ENCODE assay signal across 10 cellular contexts in the genomic region with DNA sequence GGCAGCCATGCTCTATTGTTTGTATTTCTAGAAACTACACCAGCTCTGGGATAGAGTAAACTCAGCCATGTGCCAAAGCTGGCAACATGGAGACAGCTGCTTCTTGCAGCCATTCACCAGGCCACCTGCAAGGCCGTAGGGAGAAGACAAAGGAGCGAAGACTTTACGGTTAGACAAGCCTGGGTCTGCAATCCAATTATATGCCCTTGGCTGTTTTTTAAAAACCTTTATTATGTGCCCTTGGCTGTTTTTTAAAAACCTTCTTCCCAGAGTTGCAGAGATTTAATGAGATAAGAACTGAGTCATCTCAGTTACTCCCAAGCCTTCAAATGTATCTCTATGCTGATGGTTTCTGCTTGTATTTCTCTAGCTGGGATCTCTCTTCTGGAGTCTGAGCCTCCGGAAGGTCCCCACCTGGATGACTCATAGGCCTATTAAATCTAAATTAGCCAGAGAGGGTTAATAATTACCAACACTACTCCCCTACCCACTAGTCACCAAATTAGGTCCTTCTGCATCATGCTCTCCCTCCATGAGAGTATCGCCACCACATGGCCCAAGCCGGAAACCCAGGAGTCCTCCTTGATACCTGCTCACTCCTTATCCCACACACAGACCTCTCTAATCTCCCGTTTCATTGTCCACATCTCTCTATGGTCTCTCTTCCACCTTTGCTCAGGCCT. TPM values are rescaled to one million over a fixed set of nuclear protein-coding genes. Genes with fewer than 3 reads are reported as not detected.
DNase-seq lines count a peak whose midpoint lies in the region; ATAC-seq, FAIRE-seq and TF ChIP-seq lines count a peak whose summit lies in the region.
"Had no signal": no experiment of that assay in that cellular context is flagged by ENCODE, and none has a peak within 500 bp of the region (broad histone marks: within the 10 kb centered on the region; RNA-seq: fewer than 3 reads in every experiment).

No MANE protein-coding gene starts in this region.

- no peak overlapping the region for H3K4me2 ChIP-seq in neural progenitor cell

- H4K20me1 ChIP-seq in neural progenitor cell (ENCODE audit: low read depth): no peaks in the 10 kb centered on the region

- H3K36me3 ChIP-seq in bronchial epithelial cell (ENCODE audit: control insufficient read depth, insufficient read depth, low read length): no peaks in the 10 kb centered on the region
- H3K36me3 ChIP-seq in neural progenitor cell: no peaks in the 10 kb centered on the region
- H3K36me3 ChIP-seq in psoas muscle (ENCODE audit: insufficient read depth in 1 of 2, low read depth in 1 of 2): no peaks in the 10 kb centered on the region
- H3K36me3 ChIP-seq: HAP-1 had no signal

- H3K9me3 ChIP-seq in neural progenitor cell (ENCODE audit: low read depth) (no peaks in the 10 kb centered on the region), psoas muscle (no peaks in the 10 kb centered on the region)
- H3K9me3 ChIP-seq: HAP-1 had no signal

- ATAC-seq in HG03354 (IDR thresholded peaks at IDR 0.05; ENCODE audit: poor library complexity, severe bottlenecking, unreplicated experiment) (peak; percentile 63), GM21737 (IDR thresholded peaks at IDR 0.05; ENCODE audit: unreplicated experiment) (no peak), psoas muscle (no peak)

- WGBS in psoas muscle, 3 donors: 70 to 81% (median 78%) methylated on average over 7 of the region's 7 CpGs

- H3K4me3 Mint-ChIP-seq in neural progenitor cell: no peak overlapping the region

- H3K27ac ChIP-seq in neural progenitor cell (no peak overlapping the region), psoas muscle (no peak overlapping the region)

- no peaks in the 10 kb centered on the region for H3K79me2 ChIP-seq in neural progenitor cell (ENCODE audit: low read depth)

- H3K4me1 ChIP-seq in neural progenitor cell: peaks cover 7% of the 10 kb centered on the region
- H3K4me1 ChIP-seq in psoas muscle: no peaks in the 10 kb centered on the region
- H3K4me1 ChIP-seq: HAP-1 had no signal

- no peak overlapping the region for H3K9ac ChIP-seq in neural progenitor cell

- no peaks in the 10 kb centered on the region for H3K36me3 Mint-ChIP-seq in neural progenitor cell

- no peak overlapping the region for H2AFZ ChIP-seq in neural progenitor cell (replicated peaks)

- no peaks in the 10 kb centered on the region for H3K27me3 Mint-ChIP-seq in neural progenitor cell (ENCODE audit: insufficient read depth, low read depth)

- DNase-seq in bronchial epithelial cell (ENCODE audit: low read depth) (peak; percentile 61), neural progenitor cell (ENCODE audit: low spot score) (no peak), psoas muscle (no peak), NCI-H1930 (lab: John Stamatoyannopoulos, UW) (no peak), GF-D8 (lab: John Stamatoyannopoulos, UW) (no peak)
- DNase-seq: hypothalamus had no signal

- H3K9me3 Mint-ChIP-seq in neural progenitor cell: no peaks in the 10 kb centered on the region

- H3K4me3 ChIP-seq in GM12875 (ENCODE audit: low read depth, low read length): no peak overlapping the region
- H3K4me3 ChIP-seq in bronchial epithelial cell (ENCODE audit: low read depth, low read length): no peak overlapping the region
- no peak overlapping the region for H3K4me3 ChIP-seq in neural progenitor cell
- no peak overlapping the region for H3K4me3 ChIP-seq in psoas muscle
- H3K4me3 ChIP-seq: HAP-1 had no signal

- TF ChIP-seq CTCF in GM12875 (IDR thresholded peaks at IDR 0.05; ENCODE audit: borderline replicate concordance, insufficient read depth, low read depth, low read length): peak; percentile 12; the same call in 1 of the 2 replicates
- TF ChIP-seq CTCF in bronchial epithelial cell (IDR thresholded peaks at IDR 0.05; ENCODE audit: insufficient read depth, low read length, severe bottlenecking): peak; percentile 27
- TF ChIP-seq CTCF in neural progenitor cell (IDR thresholded peaks at IDR 0.05): peak; percentile 18
- no peak for TF ChIP-seq CTCF in psoas muscle (IDR thresholded peaks at IDR 0.05)

- no peaks in the 10 kb centered on the region for H3K27me3 ChIP-seq in bronchial epithelial cell (ENCODE audit: control insufficient read depth, insufficient read depth, low read length)
- no peaks in the 10 kb centered on the region for H3K27me3 ChIP-seq in neural progenitor cell
- no peaks in the 10 kb centered on the region for H3K27me3 ChIP-seq in psoas muscle (ENCODE audit: insufficient read depth in 3 of 3, low read length in 2 of 3)

- no peaks in the 10 kb centered on the region for H3F3A ChIP-seq in neural progenitor cell (ENCODE audit: low read depth)

- intact Hi-C loops in psoas muscle (cut with DNase I): no loop called here

- H3K4me1 Mint-ChIP-seq in neural progenitor cell: peaks cover 12% of the 10 kb centered on the region

- peak overlapping the region; percentile 87 for H3K27ac Mint-ChIP-seq in neural progenitor cell

- no peak for FAIRE-seq in bronchial epithelial cell (lab: Jason Lieb, UNC)

RNA-seq across cellular contexts. Expression of gene DPP4, which starts 17.5 kb away (rescaled TPM):
- total RNA-seq in bronchial epithelial cell (1.4 and 2.9 TPM in 2 replicates), neural progenitor cell (ENCODE audit: low replicate concordance) (0.12 and 0.49 TPM in 2 replicates), psoas muscle (1 to 10 TPM in 3 of 4 donors, under 1 TPM in 1; 0.80 to 3.1 (median 1.4) TPM)
- polyA plus RNA-seq in psoas muscle: under 1 TPM; 0.25 to 0.65 (median 0.59) TPM
